ENCODE assay signal across 8 cellular contexts in the genomic region with DNA sequence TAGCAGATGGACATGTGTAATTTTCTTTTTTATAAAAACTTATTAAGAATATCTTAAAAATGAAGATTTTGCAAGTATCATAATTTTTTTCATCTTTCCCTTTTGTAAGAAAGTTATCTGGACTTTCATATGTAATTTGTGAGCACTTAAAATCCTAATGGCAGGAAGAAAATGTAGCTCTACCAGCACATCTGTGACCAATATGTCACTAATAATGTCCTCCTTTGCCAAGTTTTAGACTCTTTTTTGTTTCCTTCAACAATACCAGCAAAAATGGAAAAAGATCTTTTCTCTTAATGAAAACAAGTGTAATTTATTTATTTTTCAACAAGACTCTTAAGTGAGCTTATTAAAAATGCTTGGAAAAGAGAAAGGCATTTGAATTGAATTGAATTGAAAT.
"Had no signal": no experiment of that assay in that cellular context is flagged by ENCODE, and none has a peak within 500 bp of the region (broad histone marks: within the 10 kb centered on the region; RNA-seq: fewer than 3 reads in every experiment).

No MANE protein-coding gene starts in this region.

- H3K9me3 ChIP-seq: HAP-1 had no signal

- H3K4me1 ChIP-seq: HAP-1 had no signal

- H3K36me3 ChIP-seq: HAP-1 had no signal

- H3K9ac ChIP-seq: GM23248 had no signal

- H2AFZ ChIP-seq: GM23248 had no signal

- H3K27ac ChIP-seq: GM23248, HL-60 had no signal

- FAIRE-seq: HepG2 had no signal

- ATAC-seq: HCT116, HepG2 had no signal

- DNase-seq: GM23248, GOT3, H7, KBM-7 had no signal

- H3K4me3 ChIP-seq: GM23248, HAP-1 had no signal
